18 cellular contexts compared by ENCODE assay signal in genomic region chr15:91199511-91199910, GRCh38.
A peak's percentile ranks its signal among the peaks of the same experiment; 100 is the strongest.
DNase-seq lines count a peak whose midpoint lies in the region; ATAC-seq lines count a peak whose summit lies in the region.
"Had no signal": no experiment of that assay in that cellular context is flagged by ENCODE, and none has a peak within 500 bp of the region (broad histone marks: within the 10 kb centered on the region; RNA-seq: fewer than 3 reads in every experiment).

No MANE protein-coding gene starts in this region.

- no peak overlapping the region for H2BK12ac ChIP-seq in neuronal stem cell (ENCODE audit: low read length)

- no peaks in the 10 kb centered on the region for H3K36me3 ChIP-seq in neuronal stem cell (replicated peaks in 1 of 2; ENCODE audit: control insufficient read depth in 2 of 2, insufficient read depth in 2 of 2, low read length in 2 of 2)
- H3K36me3 ChIP-seq: BLaER1 treated with 17β-estradiol and CSF1 and Interleukin-3, amounts not matched to agents 10 nM and 100 nM had no signal

- no peaks in the 10 kb centered on the region for H3K27me3 ChIP-seq in neuronal stem cell (ENCODE audit: control insufficient read depth in 3 of 3, insufficient read depth in 3 of 3, low read depth in 1 of 3, low read length in 3 of 3)
- H3K27me3 ChIP-seq: BLaER1 treated with 17β-estradiol and CSF1 and Interleukin-3, amounts not matched to agents 10 nM and 100 nM had no signal

- H3K4me3 ChIP-seq in neuronal stem cell (ENCODE audit: low read length in 2 of 2), result no peak overlapping the region
- H3K4me3 ChIP-seq: BLaER1 treated with 17β-estradiol and CSF1 and Interleukin-3, amounts not matched to agents 10 nM and 100 nM; GM12878 had no signal

- no peak overlapping the region for H2BK5ac ChIP-seq in neuronal stem cell (ENCODE audit: low read length)

- no peak overlapping the region for H3K23ac ChIP-seq in neuronal stem cell (ENCODE audit: low read depth, low read length, poor library complexity)

- H3K14ac ChIP-seq in neuronal stem cell (ENCODE audit: low read length), result no peak overlapping the region

- H3K4me3 Mint-ChIP-seq in T-helper 17 cell, result no peak overlapping the region
- H3K4me3 Mint-ChIP-seq: H9 had no signal

- no peaks in the 10 kb centered on the region for H3K79me1 ChIP-seq in neuronal stem cell (ENCODE audit: low read depth, low read length)

- no peak overlapping the region for H4K8ac ChIP-seq in neuronal stem cell (ENCODE audit: low read depth, low read length)

- no peak overlapping the region for H3K27ac Mint-ChIP-seq in T-helper 17 cell
- H3K27ac Mint-ChIP-seq: CD4-positive, CD25-positive, alpha-beta regulatory T cell had no signal

- H3K27ac ChIP-seq in neuronal stem cell (replicated peaks; ENCODE audit: low read length), result no peak overlapping the region
- H3K27ac ChIP-seq: 22Rv1; BLaER1 treated with 17β-estradiol and CSF1 and Interleukin-3, amounts not matched to agents 10 nM and 100 nM had no signal

- H2BK120ac ChIP-seq in neuronal stem cell (ENCODE audit: low read depth, low read length), result no peak overlapping the region

- no peak overlapping the region for H3K4ac ChIP-seq in neuronal stem cell (ENCODE audit: low read length)

- no peak overlapping the region for H4K91ac ChIP-seq in neuronal stem cell (ENCODE audit: low read depth, low read length, poor library complexity)

- peaks cover 4% of the 10 kb centered on the region for H3K36me3 Mint-ChIP-seq in T-helper 17 cell (ENCODE audit: low read depth)
- H3K36me3 Mint-ChIP-seq: CD4-positive, CD25-positive, alpha-beta regulatory T cell had no signal

- no peak for ATAC-seq in T-helper 17 cell
- ATAC-seq: GM12878, HepG2 had no signal

- DNase-seq in NCI-H1417 (lab: John Stamatoyannopoulos, UW) (peak in 2 of 3 experiments; percentile 25 to 61), NCI-H1417 treated with DMSO at 0.1 percent for 48 hours (lab: John Stamatoyannopoulos, UW) (no peak), NCI-H526 treated with DMSO at 0.1 percent for 48 hours (lab: John Stamatoyannopoulos, UW) (peak; percentile 10), SHP77 treated with DMSO at 0.1 percent for 48 hours (lab: John Stamatoyannopoulos, UW) (peak; percentile 41), neuronal stem cell (ENCODE audit: low spot score) (no peak), NCI-H187 (lab: John Stamatoyannopoulos, UW) (no peak), T-helper 17 cell (no peak)
- DNase-seq in activated CD8-positive, alpha-beta memory T cell treated with anti-CD3 and anti-CD28 coated beads, Interleukin-2, amount 50 U/mL, for 4 hours, result no peak
- DNase-seq: ACHN; Calu3; CD4-positive, CD25-positive, alpha-beta regulatory T cell; DMS 273 treated with DMSO at 0.1 percent for 48 hours; GOT3; H9 had no signal

- H3K18ac ChIP-seq in neuronal stem cell (ENCODE audit: low read length), result peak overlapping the region; percentile 45

- WGBS in neuronal stem cell (ENCODE audit: extremely low coverage in 2 of 2, insufficient read length in 2 of 2, insufficient replicate concordance in 1 of 2), 2 donors, result no CpG with 5 or more reads among the region's 7 CpGs

- H3K9me3 ChIP-seq in neuronal stem cell (replicated peaks in 1 of 2; ENCODE audit: control insufficient read depth in 2 of 2, insufficient read depth in 1 of 2, low read depth in 1 of 2, low read length in 2 of 2) (no peaks in the 10 kb centered on the region), T-helper 17 cell (ENCODE audit: control insufficient read depth, low read length, poor library complexity, severe bottlenecking) (no peaks in the 10 kb centered on the region)
- H3K9me3 ChIP-seq: BLaER1 treated with 17β-estradiol and CSF1 and Interleukin-3, amounts not matched to agents 10 nM and 100 nM had no signal

- no peak overlapping the region for H3K9ac ChIP-seq in neuronal stem cell (ENCODE audit: low read depth, low read length, poor library complexity)
- H3K9ac ChIP-seq: BLaER1 treated with 17β-estradiol and CSF1 and Interleukin-3, amounts not matched to agents 10 nM and 100 nM had no signal

- H3K27me3 Mint-ChIP-seq in T-helper 17 cell, result peaks cover 42% of the 10 kb centered on the region

- H2AFZ ChIP-seq in neuronal stem cell (ENCODE audit: low read length), result no peak overlapping the region

- H2AK5ac ChIP-seq in neuronal stem cell (ENCODE audit: low read depth, low read length), result no peak overlapping the region

- H3K4me2 ChIP-seq in neuronal stem cell (ENCODE audit: insufficient read depth, low read length, poor library complexity, severe bottlenecking), result no peak overlapping the region
- H3K4me2 ChIP-seq: BLaER1 treated with 17β-estradiol and CSF1 and Interleukin-3, amounts not matched to agents 10 nM and 100 nM had no signal

- no peak overlapping the region for H2BK15ac ChIP-seq in neuronal stem cell (ENCODE audit: low read length)

- H3K4me1 Mint-ChIP-seq in T-helper 17 cell, result no peaks in the 10 kb centered on the region
- H3K4me1 Mint-ChIP-seq: CD4-positive, CD25-positive, alpha-beta regulatory T cell had no signal

- H3K4me1 ChIP-seq in neuronal stem cell (ENCODE audit: control insufficient read depth in 2 of 2, insufficient read depth in 1 of 2, low read depth in 1 of 2, low read length in 2 of 2), result peaks cover 0 to 3% of the 10 kb centered on the region in 2 donors
- H3K4me1 ChIP-seq: BLaER1 treated with 17β-estradiol and CSF1 and Interleukin-3, amounts not matched to agents 10 nM and 100 nM had no signal

Comparison
In these comparisons a context has a peak if more than half of its experiments do, and no peak if none do; other contexts are left out.
1. DNase-seq: peak in NCI-H1417 (2 of 3), NCI-H526 treated with DMSO at 0.1 percent for 48 hours (single experiment) and SHP77 treated with DMSO at 0.1 percent for 48 hours (single experiment); none in NCI-H1417 treated with DMSO at 0.1 percent for 48 hours (single experiment), neuronal stem cell (single experiment), activated CD8-positive, alpha-beta memory T cell treated with anti-CD3 and anti-CD28 coated beads, Interleukin-2, amount 50 U/mL, for 4 hours (single experiment), NCI-H187 (0 of 2) and T-helper 17 cell (0 of 3).